Comparison of ENCODE assay signal across 20 cellular contexts in genomic region chr9:90702431-90702830, GRCh38.
"Had no signal": no experiment of that assay in that cellular context is flagged by ENCODE, and none has a peak within 500 bp of the region (broad histone marks: within the 10 kb centered on the region; RNA-seq: fewer than 3 reads in every experiment).

No MANE protein-coding gene starts in this region.

- H3K27ac ChIP-seq: ascending aorta, cardiac muscle cell, colonic mucosa, left ventricle myocardium inferior, right lobe of liver, tibial nerve had no signal

- DNase-seq: activated CD4-positive, alpha-beta memory T cell treated with anti-CD3 and anti-CD28 coated beads for 36 hours; activated CD4-positive, alpha-beta T cell treated with anti-CD3 and anti-CD28 coated beads, Interleukin-2, amount 10 ng/mL, durations not matched to agents 24 days and 14 days; activated CD4-positive, CD25-positive, alpha-beta regulatory T cell treated with anti-CD3 and anti-CD28 coated beads, Interleukin-2, amount 50 U/mL, for 72 hours; activated CD8-positive, alpha-beta memory T cell treated with anti-CD3 and anti-CD28 coated beads, Interleukin-2, amount 50 U/mL, for 4 hours; activated effector memory CD4-positive, alpha-beta T cell treated with anti-CD3 and anti-CD28 coated beads, Interleukin-2, amount 50 U/mL, for 16 hours; activated naive CD4-positive, alpha-beta T cell treated with anti-CD3 and anti-CD28 coated beads, Interleukin-2, amount 10 ng/mL, durations not matched to agents 7 days and 5 days; activated naive CD8-positive, alpha-beta T cell treated with anti-CD3 and anti-CD28 coated beads, Interleukin-2, amount 10 ng/mL, durations not matched to agents 7 days and 5 days; activated T-cell treated with anti-CD3 and anti-CD28 coated beads, Interleukin-2, amount 50 U/mL, for 1 hour; cerebellar nuclear complex; colonic mucosa; effector CD8-positive, alpha-beta T cell; islet precursor cell; left ventricle myocardium inferior; right lobe of liver; stimulated activated CD4-positive, alpha-beta T cell treated with anti-CD3 and anti-CD28 coated beads, Interleukin-2, amount 100 ng/mL, for 48 hours; stimulated activated naive CD4-positive, alpha-beta T cell treated with Interleukin-2 at 50 U/mL for 16 hours had no signal

- H3K4me3 ChIP-seq: ascending aorta, cardiac muscle cell, colonic mucosa, left ventricle myocardium inferior, lung, right lobe of liver, tibial nerve had no signal

- H3K27me3 ChIP-seq: ascending aorta, colonic mucosa, right lobe of liver, tibial nerve had no signal

- ATAC-seq: right lobe of liver had no signal

- H3K4me1 ChIP-seq: ascending aorta, colonic mucosa, left ventricle myocardium inferior, right lobe of liver, tibial nerve had no signal

- H3K36me3 ChIP-seq: ascending aorta, cardiac muscle cell, colonic mucosa, left ventricle myocardium inferior, right lobe of liver, tibial nerve had no signal

- H3K9me3 ChIP-seq: ascending aorta, colonic mucosa, left ventricle myocardium inferior, right lobe of liver, tibial nerve had no signal
